Comparison of ENCODE assay signal across 9 cellular contexts in genomic region chr20:49318430-49319203, GRCh38. TPM values are rescaled to one million over a fixed set of nuclear protein-coding genes. Genes with fewer than 3 reads are reported as not detected.
DNase-seq lines count a peak whose midpoint lies in the region; ATAC-seq and TF ChIP-seq lines count a peak whose summit lies in the region.
"Had no signal": no experiment of that assay in that cellular context is flagged by ENCODE, and none has a peak within 500 bp of the region (broad histone marks: within the 10 kb centered on the region; RNA-seq: fewer than 3 reads in every experiment).

No MANE protein-coding gene starts in this region.

- H3K27ac Mint-ChIP-seq in natural killer cell treated with Interleukin-12 subunit alpha and Interleukin-12 subunit beta and Interleukin-15 and Interleukin-18, amount 100 ng/mL, for 72 hours: no peak overlapping the region

- H2AFZ ChIP-seq in SK-N-SH (ENCODE audit: low read depth): peak overlapping the region; percentile 41

- no peak for TF ChIP-seq EP300 in SK-N-SH (IDR thresholded peaks at IDR 0.05; ENCODE audit: borderline replicate concordance in 1 of 2, low read depth in 1 of 2, low read length in 1 of 2)

- H3K4me2 ChIP-seq in BLaER1 treated with 17β-estradiol and CSF1 and Interleukin-3, amounts not matched to agents 10 nM and 100 nM: peak overlapping the region in 10 of 11 experiments; percentile 15 to 41 (median 24); a peak in 9 of 22 replicates
- H3K4me2 ChIP-seq in SK-N-SH: peak overlapping the region; percentile 89

- no peaks in the 10 kb centered on the region for H3F3A ChIP-seq in SK-N-SH (replicated peaks; ENCODE audit: insufficient read depth)

- peaks cover 12 to 15% of the 10 kb centered on the region in 2 donors for H3K4me1 Mint-ChIP-seq in natural killer cell treated with Interleukin-12 subunit alpha and Interleukin-12 subunit beta and Interleukin-15 and Interleukin-18, amount 100 ng/mL, for 72 hours (ENCODE audit: low read depth in 2 of 2)

- no peak for TF ChIP-seq RAD21 in SK-N-SH (IDR thresholded peaks at IDR 0.05; ENCODE audit: low read length)

- H3K36me3 ChIP-seq in BLaER1 treated with 17β-estradiol and CSF1 and Interleukin-3, amounts not matched to agents 10 nM and 100 nM: no peaks in the 10 kb centered on the region
- no peaks in the 10 kb centered on the region for H3K36me3 ChIP-seq in SK-N-SH (replicated peaks in 1 of 2; ENCODE audit: control insufficient read depth in 1 of 2, insufficient read depth in 2 of 2, low read length in 1 of 2)

- peak in 1 of 2 donors; percentile 36 for ATAC-seq in natural killer cell treated with Interleukin-12 subunit alpha and Interleukin-12 subunit beta and Interleukin-15 and Interleukin-18, amount 100 ng/mL, for 72 hours
- ATAC-seq in HG03432 (IDR thresholded peaks at IDR 0.05; ENCODE audit: unreplicated experiment): no peak

- peaks cover 8 to 20% (median 13%) of the 10 kb centered on the region in 10 experiments for H3K4me1 ChIP-seq in BLaER1 treated with 17β-estradiol and CSF1 and Interleukin-3, amounts not matched to agents 10 nM and 100 nM
- peaks cover 0 to 16% of the 10 kb centered on the region in 2 experiments; a peak in 1 of 4 replicates for H3K4me1 ChIP-seq in SK-N-SH (ENCODE audit: control insufficient read depth in 1 of 2, insufficient read depth in 2 of 2, low read depth in 1 of 2, low read length in 1 of 2)

- in situ Hi-C loops in G401 (cut with HindIII; ENCODE audit: low sequenced_read_pairs): no loop called here

- H3K27me3 Mint-ChIP-seq in natural killer cell treated with Interleukin-12 subunit alpha and Interleukin-12 subunit beta and Interleukin-15 and Interleukin-18, amount 100 ng/mL, for 72 hours: peaks cover 30 to 46% of the 10 kb centered on the region in 2 donors

- H3K4me3 ChIP-seq in BLaER1 treated with 17β-estradiol and CSF1 and Interleukin-3, amounts not matched to agents 10 nM and 100 nM: no peak overlapping the region
- H3K4me3 ChIP-seq in SK-N-SH (ENCODE audit: low read depth in 2 of 2, low read length in 1 of 2): peak overlapping the region; percentile 43 to 57

- H3K27ac ChIP-seq in BLaER1 treated with 17β-estradiol and CSF1 and Interleukin-3, amounts not matched to agents 10 nM and 100 nM: no peak overlapping the region
- H3K27ac ChIP-seq in SK-N-SH (ENCODE audit: low read depth in 2 of 2, low read length in 1 of 2): no peak overlapping the region

- H3K27me3 ChIP-seq in BLaER1 treated with 17β-estradiol and CSF1 and Interleukin-3, amounts not matched to agents 10 nM and 100 nM: peaks cover 17 to 29% (median 22%) of the 10 kb centered on the region in 11 experiments
- H3K27me3 ChIP-seq in SK-N-SH (ENCODE audit: insufficient read depth): peaks cover 54% of the 10 kb centered on the region

- peak; percentile 67 for DNase-seq in SK-N-SH
- DNase-seq in ecto neural progenitor cell (ENCODE audit: low spot score): peak; percentile 56
- no peak for DNase-seq in natural killer cell treated with Interleukin-12 subunit alpha and Interleukin-12 subunit beta and Interleukin-15 and Interleukin-18, amount 100 ng/mL, for 72 hours (ENCODE audit: low spot score)
- DNase-seq in G401 (ENCODE audit: low spot score): no peak
- DNase-seq in mesenteric fat pad (ENCODE audit: low spot score): no peak
- DNase-seq in NCI-H774 (lab: John Stamatoyannopoulos, UW): no peak

- POLR2A ChIA-PET in SK-N-SH (lab: Yijun Ruan, JAX): interaction anchor here (0.6 kb wide), 1 partner anchor 28 kb away, joined by 4 read pairs; no protein-coding TSS in a partner anchor

- H3K36me3 Mint-ChIP-seq in natural killer cell treated with Interleukin-12 subunit alpha and Interleukin-12 subunit beta and Interleukin-15 and Interleukin-18, amount 100 ng/mL, for 72 hours: no peaks in the 10 kb centered on the region

- CTCF ChIA-PET in SK-N-SH (lab: Yijun Ruan, JAX): interaction anchor here (0.7 to 9.4 kb wide), 10 partner anchors 9 to 292 kb away, joined by 3 to 95 read pairs (median 3); no protein-coding TSS in a partner anchor

- no peak overlapping the region for H3K9ac ChIP-seq in BLaER1 treated with 17β-estradiol and CSF1 and Interleukin-3, amounts not matched to agents 10 nM and 100 nM
- no peak overlapping the region for H3K9ac ChIP-seq in SK-N-SH

- peak overlapping the region; percentile 85 for H3K4me3 Mint-ChIP-seq in natural killer cell treated with Interleukin-12 subunit alpha and Interleukin-12 subunit beta and Interleukin-15 and Interleukin-18, amount 100 ng/mL, for 72 hours
- H3K4me3 Mint-ChIP-seq: neural crest cell had no signal

- H3K79me2 ChIP-seq in SK-N-SH (ENCODE audit: insufficient read depth): no peaks in the 10 kb centered on the region

- H3K9me3 Mint-ChIP-seq in natural killer cell treated with Interleukin-12 subunit alpha and Interleukin-12 subunit beta and Interleukin-15 and Interleukin-18, amount 100 ng/mL, for 72 hours: no peaks in the 10 kb centered on the region

- no peaks in the 10 kb centered on the region for H3K9me2 ChIP-seq in SK-N-SH

- H3K9me3 ChIP-seq in BLaER1 treated with 17β-estradiol and CSF1 and Interleukin-3, amounts not matched to agents 10 nM and 100 nM (replicated peaks in 1 of 11): peaks cover 0 to 9% (median 0%) of the 10 kb centered on the region in 11 experiments; a peak in 4 of 22 replicates
- H3K9me3 ChIP-seq in SK-N-SH: no peaks in the 10 kb centered on the region

- no peaks in the 10 kb centered on the region for H4K20me1 ChIP-seq in BLaER1 treated with 17β-estradiol and CSF1 and Interleukin-3, amounts not matched to agents 10 nM and 100 nM
- no peaks in the 10 kb centered on the region for H4K20me1 ChIP-seq in SK-N-SH (ENCODE audit: insufficient read depth)

- no peak for TF ChIP-seq CTCF in SK-N-SH (IDR thresholded peaks at IDR 0.05)

- 3% methylated on average over 41 of the region's 70 CpGs for WGBS in SK-N-SH (ENCODE audit: low lambda C conversion rate)

TF ChIP-seq in SK-N-SH, 30 proteins besides CTCF, POLR2A, EP300 and RAD21:
- peak; percentile 62; the same call in 1 of the 2 replicates for TF ChIP-seq EZH2phosphoT487 (IDR thresholded peaks at IDR 0.05; ENCODE audit: borderline replicate concordance, low read depth)
- TF ChIP-seq MEF2A (IDR thresholded peaks at IDR 0.05; ENCODE audit: borderline replicate concordance, low read depth): no peak
- TF ChIP-seq JUND (IDR thresholded peaks at IDR 0.05): no peak
TF ChIP-seq in SK-N-SH: peak in this region for 1.

RNA-seq across cellular contexts. Expression of gene ZNFX1, which starts 40.8 kb away (rescaled TPM):
- 3.9 and 4.6 TPM in 2 replicates for polyA plus RNA-seq in SK-N-SH (2012; rRNA removed)
- 4.5 and 4.7 TPM in 2 replicates for polyA plus RNA-seq in SK-N-SH (2012; cell fraction: cytosol; rRNA removed)
- 8.1 and 9.0 TPM in 2 replicates for polyA plus RNA-seq in SK-N-SH (2012; cell fraction: nucleus; rRNA removed)
- 10 to 100 TPM; 52.9 to 62.9 TPM for total RNA-seq in natural killer cell treated with Interleukin-12 subunit alpha and Interleukin-12 subunit beta and Interleukin-15 and Interleukin-18, amount 100 ng/mL, for 72 hours
- 8.6 and 12.3 TPM in 2 replicates for total RNA-seq in G401 (2014; rRNA removed; shearing (Covaris generic))
- total RNA-seq in mesenteric fat pad: 43.4 TPM

Comparison
In these comparisons a context has a peak if more than half of its experiments do, and no peak if none do; other contexts are left out.
1. H3K4me3 ChIP-seq: peak in SK-N-SH (2 of 2); none in BLaER1 treated with 17β-estradiol and CSF1 and Interleukin-3, amounts not matched to agents 10 nM and 100 nM (0 of 10).
2. DNase-seq: peak in SK-N-SH (single experiment) and ecto neural progenitor cell (single experiment); none in natural killer cell treated with Interleukin-12 subunit alpha and Interleukin-12 subunit beta and Interleukin-15 and Interleukin-18, amount 100 ng/mL, for 72 hours (single experiment), G401 (single experiment), mesenteric fat pad (single experiment) and NCI-H774 (single experiment).